1 cellular context compared by ENCODE assay signal in genomic region chr13:99471231-99472202, GRCh38.
A peak's percentile ranks its signal among the peaks of the same experiment; 100 is the strongest.
TF ChIP-seq lines count a peak whose summit lies in the region.

No MANE protein-coding gene starts in this region.

TF ChIP-seq in HepG2, 621 proteins besides CTCF, POLR2A, EP300 and RAD21:
- TF ChIP-seq NBN (conservative IDR thresholded peaks at IDR 0.05): 0 out of 2 replicates have a peak, but pooled peaks have one; percentile 26
- TF ChIP-seq JUNB (CRISPR knock-in tag; IDR thresholded peaks at IDR 0.05; ENCODE audit: borderline replicate concordance): no peak
- peak; percentile 64 for TF ChIP-seq HNRNPK (IDR thresholded peaks at IDR 0.05; ENCODE audit: low read depth, low read length, poor library complexity, severe bottlenecking)
- no peak for TF ChIP-seq ZNF234 (CRISPR knock-in tag; conservative IDR thresholded peaks at IDR 0.05)
- TF ChIP-seq, protein P1, sequence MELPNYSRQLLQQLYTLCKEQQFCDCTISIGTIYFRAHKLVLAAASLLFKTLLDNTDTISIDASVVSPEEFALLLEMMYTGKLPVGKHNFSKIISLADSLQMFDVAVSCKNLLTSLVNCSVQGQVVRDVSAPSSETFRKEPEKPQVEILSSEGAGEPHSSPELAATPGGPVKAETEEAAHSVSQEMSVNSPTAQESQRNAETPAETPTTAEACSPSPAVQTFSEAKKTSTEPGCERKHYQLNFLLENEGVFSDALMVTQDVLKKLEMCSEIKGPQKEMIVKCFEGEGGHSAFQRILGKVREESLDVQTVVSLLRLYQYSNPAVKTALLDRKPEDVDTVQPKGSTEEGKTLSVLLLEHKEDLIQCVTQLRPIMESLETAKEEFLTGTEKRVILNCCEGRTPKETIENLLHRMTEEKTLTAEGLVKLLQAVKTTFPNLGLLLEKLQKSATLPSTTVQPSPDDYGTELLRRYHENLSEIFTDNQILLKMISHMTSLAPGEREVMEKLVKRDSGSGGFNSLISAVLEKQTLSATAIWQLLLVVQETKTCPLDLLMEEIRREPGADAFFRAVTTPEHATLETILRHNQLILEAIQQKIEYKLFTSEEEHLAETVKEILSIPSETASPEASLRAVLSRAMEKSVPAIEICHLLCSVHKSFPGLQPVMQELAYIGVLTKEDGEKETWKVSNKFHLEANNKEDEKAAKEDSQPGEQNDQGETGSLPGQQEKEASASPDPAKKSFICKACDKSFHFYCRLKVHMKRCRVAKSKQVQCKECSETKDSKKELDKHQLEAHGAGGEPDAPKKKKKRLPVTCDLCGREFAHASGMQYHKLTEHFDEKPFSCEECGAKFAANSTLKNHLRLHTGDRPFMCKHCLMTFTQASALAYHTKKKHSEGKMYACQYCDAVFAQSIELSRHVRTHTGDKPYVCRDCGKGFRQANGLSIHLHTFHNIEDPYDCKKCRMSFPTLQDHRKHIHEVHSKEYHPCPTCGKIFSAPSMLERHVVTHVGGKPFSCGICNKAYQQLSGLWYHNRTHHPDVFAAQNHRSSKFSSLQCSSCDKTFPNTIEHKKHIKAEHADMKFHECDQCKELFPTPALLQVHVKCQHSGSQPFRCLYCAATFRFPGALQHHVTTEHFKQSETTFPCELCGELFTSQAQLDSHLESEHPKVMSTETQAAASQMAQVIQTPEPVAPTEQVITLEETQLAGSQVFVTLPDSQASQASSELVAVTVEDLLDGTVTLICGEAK (IDR thresholded peaks at IDR 0.05): peak; percentile 19; the same call in 1 of the 2 replicates
- TF ChIP-seq, protein P1 (CRISPR knock-in tag; IDR thresholded peaks at IDR 0.05): no peak
